Comparison of ENCODE assay signal across 25 cellular contexts in the genomic region with DNA sequence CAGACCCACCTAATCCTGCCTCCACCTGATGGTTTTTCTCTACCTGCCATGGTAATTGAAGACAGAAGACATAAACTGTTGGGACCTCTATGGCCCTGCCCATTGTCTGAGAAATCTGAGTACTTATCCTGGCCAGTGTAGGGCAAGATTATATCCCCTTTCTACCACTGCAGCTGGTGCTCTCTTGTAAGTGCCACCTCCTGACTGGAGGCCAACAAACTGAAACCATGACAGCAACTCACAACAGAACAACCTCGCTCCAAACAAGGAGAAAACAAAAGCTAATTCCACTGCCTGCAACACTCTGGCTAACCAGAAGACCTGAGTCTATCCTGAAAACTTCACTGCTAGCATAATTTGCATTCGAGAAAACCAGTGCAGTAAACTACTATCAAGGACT.
"Had no signal": no experiment of that assay in that cellular context is flagged by ENCODE, and none has a peak within 500 bp of the region (broad histone marks: within the 10 kb centered on the region; RNA-seq: fewer than 3 reads in every experiment).

No MANE protein-coding gene starts in this region.

- H3K27ac Mint-ChIP-seq: activated B cell treated with CpG ODN at 0.5 μM for 24 hours; activated CD8-positive, alpha-beta T cell treated with anti-CD3 and anti-CD28 coated beads for 36 hours; activated T-helper 17 cell treated with anti-CD3 and anti-CD28 coated beads, Interleukin-2, amount 50 U/mL, for 72 hours; immature natural killer cell; natural killer cell treated with Interleukin-12 subunit alpha and Interleukin-12 subunit beta and Interleukin-15 and Interleukin-18, amount 100 ng/mL, for 72 hours had no signal

- H3K27ac ChIP-seq: esophagus muscularis mucosa, foreskin keratinocyte, heart left ventricle, neutrophil, right lobe of liver, thoracic aorta, uterus had no signal

- H3K36me3 Mint-ChIP-seq: immature natural killer cell; natural killer cell treated with Interleukin-12 subunit alpha and Interleukin-12 subunit beta and Interleukin-15 and Interleukin-18, amount 100 ng/mL, for 72 hours had no signal

- H3K4me3 ChIP-seq: esophagus muscularis mucosa, heart left ventricle, right lobe of liver, thoracic aorta, uterus had no signal

- H3K4me3 Mint-ChIP-seq: activated B cell treated with CpG ODN at 0.5 μM for 24 hours; activated CD8-positive, alpha-beta T cell treated with anti-CD3 and anti-CD28 coated beads for 36 hours; activated T-cell treated with anti-CD3 and anti-CD28 coated beads, Interleukin-2, amount 50 U/mL, for 4 hours; activated T-helper 17 cell treated with anti-CD3 and anti-CD28 coated beads, Interleukin-2, amount 50 U/mL, for 72 hours; immature natural killer cell; natural killer cell treated with Interleukin-12 subunit alpha and Interleukin-12 subunit beta and Interleukin-15 and Interleukin-18, amount 100 ng/mL, for 72 hours had no signal

- H3K4me1 Mint-ChIP-seq: activated B cell treated with CpG ODN at 0.5 μM for 24 hours; activated T-helper 17 cell treated with anti-CD3 and anti-CD28 coated beads, Interleukin-2, amount 50 U/mL, for 72 hours; immature natural killer cell had no signal

- H3K27me3 ChIP-seq: esophagus muscularis mucosa, foreskin keratinocyte, heart left ventricle, right lobe of liver, uterus had no signal

- ATAC-seq: activated CD8-positive, alpha-beta T cell treated with anti-CD3 and anti-CD28 coated beads for 36 hours; activated T-cell treated with anti-CD3 and anti-CD28 coated beads, Interleukin-2, amount 50 U/mL, for 4 hours; activated T-helper 17 cell treated with anti-CD3 and anti-CD28 coated beads, Interleukin-2, amount 50 U/mL, for 72 hours; foreskin keratinocyte; heart left ventricle; left colon; natural killer cell treated with Interleukin-12 subunit alpha and Interleukin-12 subunit beta and Interleukin-15 and Interleukin-18, amount 100 ng/mL, for 72 hours; right lobe of liver; stimulated activated naive CD8-positive, alpha-beta T cell treated with anti-CD3 and anti-CD28 coated beads, Interleukin-15, Interleukin-2, amounts not matched to agents 100 U/mL and 50 U/mL, for 24 hours had no signal

- DNase-seq: activated B cell treated with CpG ODN at 0.5 μM for 24 hours; activated CD4-positive, alpha-beta T cell treated with anti-CD3 and anti-CD28 coated beads, Interleukin-2, amount 50 U/mL, for 1 hour; activated CD8-positive, alpha-beta T cell treated with anti-CD3 and anti-CD28 coated beads for 36 hours; activated gamma-delta T cell treated with Interleukin-2 at 50 U/mL for 16 hours; activated naive CD4-positive, alpha-beta T cell treated with anti-CD3 and anti-CD28 coated beads, Interleukin-2, amount 50 U/mL, for 16 hours; activated T-cell treated with anti-CD3 and anti-CD28 coated beads, Interleukin-2, amount 50 U/mL, for 4 hours; amygdala; caudate nucleus; cortex of kidney; foreskin keratinocyte; heart left ventricle; hypothalamus; immature natural killer cell; kidney; left colon; right lobe of liver; stimulated activated CD4-positive, alpha-beta T cell treated with anti-CD3 and anti-CD28 coated beads, Interleukin-2, amount 100 ng/mL, for 48 hours; stimulated activated naive CD8-positive, alpha-beta T cell treated with anti-CD3 and anti-CD28 coated beads, Interleukin-15, Interleukin-2, amounts not matched to agents 100 U/mL and 50 U/mL, for 24 hours; trophoblast cell; uterus had no signal

- FAIRE-seq: kidney had no signal

- H3K36me3 ChIP-seq: esophagus muscularis mucosa, heart left ventricle, neutrophil, right lobe of liver, thoracic aorta, uterus had no signal

- H3K27me3 Mint-ChIP-seq: activated B cell treated with CpG ODN at 0.5 μM for 24 hours; natural killer cell treated with Interleukin-12 subunit alpha and Interleukin-12 subunit beta and Interleukin-15 and Interleukin-18, amount 100 ng/mL, for 72 hours had no signal

- H3K4me1 ChIP-seq: esophagus muscularis mucosa, foreskin keratinocyte, heart left ventricle, right lobe of liver, uterus had no signal
